Comparison of ENCODE assay signal across 5 cellular contexts in genomic region chr16:73308776-73309175, GRCh38.
"Had no signal": no experiment of that assay in that cellular context is flagged by ENCODE, and none has a peak within 500 bp of the region (broad histone marks: within the 10 kb centered on the region; RNA-seq: fewer than 3 reads in every experiment).

No MANE protein-coding gene starts in this region.

- H3K4me3 ChIP-seq: GM23338, K562 had no signal

- DNase-seq: H9, HCEC 1CT, IMR-90 had no signal

- H3K4me3 Mint-ChIP-seq: GM23338, H9 had no signal

- H3K9me3 Mint-ChIP-seq: H9 had no signal

- H3K27ac Mint-ChIP-seq: GM23338, H9 had no signal
